In genomic region chr13:113818700-113819295, GRCh38 we compare ENCODE assay signal across 15 cellular contexts.
"Had no signal": no experiment of that assay in that cellular context is flagged by ENCODE, and none has a peak within 500 bp of the region (broad histone marks: within the 10 kb centered on the region; RNA-seq: fewer than 3 reads in every experiment).

No MANE protein-coding gene starts in this region.

- H3K4me2 ChIP-seq: hepatocyte, SK-N-SH had no signal

- H3K9me3 ChIP-seq: prostate gland, sigmoid colon, SK-N-SH, suprapubic skin had no signal

- DNase-seq: activated CD4-positive, alpha-beta T cell treated with anti-CD3 and anti-CD28 coated beads for 36 hours; activated CD8-positive, alpha-beta memory T cell treated with anti-CD3 and anti-CD28 coated beads, Interleukin-2, amount 50 U/mL, for 48 hours; activated CD8-positive, alpha-beta T cell treated with anti-CD3 and anti-CD28 coated beads for 36 hours; kidney; naive thymus-derived CD8-positive, alpha-beta T cell; nucleus accumbens; sigmoid colon; SK-N-SH; stimulated activated naive CD4-positive, alpha-beta T cell treated with Interleukin-2 at 50 U/mL for 16 hours; T-helper 1 cell had no signal

- H3K4me3 ChIP-seq: hepatocyte, lung, prostate gland, sigmoid colon had no signal

- H3K9ac ChIP-seq: SK-N-SH had no signal

- H2AFZ ChIP-seq: hepatocyte had no signal

- H3K27ac ChIP-seq: hepatocyte, VCaP had no signal

- H3K36me3 ChIP-seq: prostate gland had no signal

- H3K79me2 ChIP-seq: hepatocyte had no signal

- ATAC-seq: activated CD4-positive, alpha-beta T cell treated with anti-CD3 and anti-CD28 coated beads for 36 hours; activated CD8-positive, alpha-beta T cell treated with anti-CD3 and anti-CD28 coated beads for 36 hours; naive thymus-derived CD8-positive, alpha-beta T cell had no signal

- H3K27me3 ChIP-seq: hepatocyte, sigmoid colon, suprapubic skin had no signal
